Comparison of ENCODE assay signal across 8 cellular contexts in the genomic region with DNA sequence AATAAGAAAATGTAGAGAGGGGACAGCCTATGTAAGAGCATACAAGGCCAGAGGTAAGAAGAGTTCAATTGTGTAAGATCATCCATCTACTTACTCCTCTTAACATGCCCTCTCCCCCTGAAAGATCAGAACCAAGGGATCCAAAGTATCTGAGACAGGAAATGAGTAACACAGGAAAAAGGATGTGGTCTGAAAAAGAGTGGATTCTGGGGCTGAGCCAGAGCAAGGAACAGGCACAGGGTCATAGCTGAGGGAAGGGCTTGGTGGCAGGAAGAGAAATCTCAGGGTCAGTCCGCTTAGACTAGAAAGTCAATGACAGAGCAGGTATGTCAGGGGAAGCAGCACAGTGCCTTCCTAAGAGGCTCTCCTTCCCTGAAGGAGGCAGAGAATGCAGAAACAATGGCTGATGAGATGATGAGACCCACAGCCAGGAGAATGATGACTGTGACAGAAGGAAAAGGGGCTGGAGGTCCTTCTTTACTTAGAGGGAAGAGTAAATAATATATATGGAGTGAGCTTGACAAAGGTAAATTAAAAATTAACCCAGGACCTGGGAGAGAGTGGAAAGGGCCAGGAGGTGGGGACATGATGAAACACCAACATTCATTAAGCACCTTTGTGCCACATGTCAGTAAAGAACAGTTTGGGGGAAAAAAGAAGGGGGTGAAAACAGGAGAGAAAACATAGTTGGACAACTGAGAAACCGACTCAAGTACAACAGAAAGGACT. TPM values are rescaled to one million over a fixed set of nuclear protein-coding genes. Genes with fewer than 3 reads are reported as not detected.
A peak's percentile ranks its signal among the peaks of the same experiment; 100 is the strongest.
DNase-seq lines count a peak whose midpoint lies in the region; ATAC-seq, FAIRE-seq and TF ChIP-seq lines count a peak whose summit lies in the region.

No MANE protein-coding gene starts in this region.

- peak overlapping the region; percentile 85 for H3K27ac ChIP-seq in HCT116 (ENCODE audit: low read depth, low read length)
- peak overlapping the region; percentile 99 for H3K27ac ChIP-seq in uterus

- H3K9me2 ChIP-seq in HCT116 (ENCODE audit: insufficient read depth): no peaks in the 10 kb centered on the region

- H3K36me3 ChIP-seq in HCT116 (ENCODE audit: control insufficient read depth in 1 of 2, insufficient read depth in 2 of 2, low read length in 2 of 2): peaks cover 27 to 32% of the 10 kb centered on the region in 2 experiments
- no peaks in the 10 kb centered on the region for H3K36me3 ChIP-seq in mucosa of descending colon (ENCODE audit: low read depth)
- H3K36me3 ChIP-seq in uterus: no peaks in the 10 kb centered on the region

- peaks cover 75% of the 10 kb centered on the region for H3K79me2 ChIP-seq in HCT116 (ENCODE audit: insufficient read depth, low read length)

- RAD21 ChIA-PET in HCT116 (lab: Charles Lee; ENCODE audit: low non-redundant PET in 1 of 2, low total read pairs in 2 of 2, uncharacterized antibody in 2 of 2, unreplicated experiment in 2 of 2): no interaction called here

- intact Hi-C loops in HCT116 (cut with micrococcal nuclease) (loop anchor here (10.0 kb wide), 1 partner anchor 222 kb away; no protein-coding TSS in a partner anchor), mucosa of descending colon (cut with DNase I, micrococcal nuclease) (no loop called here), uterus (cut with DNase I; ENCODE audit: low total_unique reads) (no loop called here)

- no peak for TF ChIP-seq RAD21 in HCT116 (IDR thresholded peaks at IDR 0.05; ENCODE audit: low read depth)

- peak overlapping the region; percentile 90 for H3K4me2 ChIP-seq in HCT116 (ENCODE audit: low read length)

- peak; percentile 52 for TF ChIP-seq POLR2A in HCT116 (IDR thresholded peaks at IDR 0.05; ENCODE audit: borderline replicate concordance, extremely low read depth, insufficient read depth, insufficient read length)
- TF ChIP-seq POLR2A in uterus (IDR thresholded peaks at IDR 0.05): peak; percentile 54 to 62

- FAIRE-seq in RCC 7860 (lab: Jason Lieb, UNC): peak; percentile 95

- no peak for TF ChIP-seq CTCF in HCT116 (IDR thresholded peaks at IDR 0.05 in 2 of 3, conservative IDR thresholded peaks at IDR 0.05 in 1 of 3; ENCODE audit: borderline replicate concordance in 1 of 3, insufficient read depth in 1 of 3, low read depth in 2 of 3, low read length in 2 of 3)
- TF ChIP-seq CTCF in mucosa of descending colon (IDR thresholded peaks at IDR 0.05): no peak
- TF ChIP-seq CTCF in uterus (IDR thresholded peaks at IDR 0.05): no peak

- H3K9ac ChIP-seq in HCT116 (ENCODE audit: low read length): peak overlapping the region; percentile 76

- CTCF ChIA-PET in HCT116 (lab: Charles Lee): interaction anchor here (1.0 kb wide), 1 partner anchor 285 kb away, joined by 4 read pairs; no protein-coding TSS in a partner anchor

- DNase-seq in HCT116 (ENCODE audit: low read depth, low spot score): peak; percentile 40
- peak; percentile 97 for DNase-seq in RCC 7860 (ENCODE audit: low spot score)
- DNase-seq in dermis microvascular lymphatic vessel endothelial cell (ENCODE audit: low read depth in 2 of 2): peak; percentile 47 to 93
- DNase-seq in mucosa of descending colon: peak in 1 of 3 donors; percentile 54
- DNase-seq in uterus: peak; percentile 50 to 75
- DNase-seq in effector CD4-positive, alpha-beta T cell: no peak
- DNase-seq in activated CD4-positive, CD25-positive, alpha-beta regulatory T cell (lab: John Stamatoyannopoulos, UW): no peak
- no peak for DNase-seq in NCI-H146 treated with DMSO at 0.1 percent for 48 hours (lab: John Stamatoyannopoulos, UW; ENCODE audit: unreplicated experiment)

- POLR2A ChIA-PET in HCT116 (lab: Charles Lee): interaction anchor here (1.0 kb wide), 1 partner anchor 27 kb away, joined by 3 read pairs; no protein-coding TSS in a partner anchor

- H3K9me3 ChIP-seq in HCT116 (ENCODE audit: control insufficient read depth in 1 of 2, insufficient read depth in 1 of 2, low read depth in 1 of 2, low read length in 2 of 2) (no peaks in the 10 kb centered on the region), mucosa of descending colon (no peaks in the 10 kb centered on the region), uterus (no peaks in the 10 kb centered on the region)

- H3K4me3 ChIP-seq in HCT116 (replicated peaks in 1 of 2; ENCODE audit: low read depth in 1 of 2, low read length in 2 of 2) (peak overlapping the region; percentile 69 to 81), mucosa of descending colon (no peak overlapping the region), uterus (peak overlapping the region; percentile 64 to 95)

- H2AFZ ChIP-seq in HCT116 (ENCODE audit: low read depth, low read length, poor library complexity, severe bottlenecking): no peak overlapping the region

- H3K27me3 ChIP-seq in HCT116 (ENCODE audit: insufficient read depth, low read length) (no peaks in the 10 kb centered on the region), uterus (no peaks in the 10 kb centered on the region)

- H3K4me1 ChIP-seq in HCT116 (ENCODE audit: control insufficient read depth in 1 of 2, insufficient read depth in 2 of 2, low read length in 2 of 2): peaks cover 25 to 66% of the 10 kb centered on the region in 2 experiments
- peaks cover 55% of the 10 kb centered on the region for H3K4me1 ChIP-seq in mucosa of descending colon (ENCODE audit: low read depth)
- peaks cover 13 to 16% of the 10 kb centered on the region in 2 donors for H3K4me1 ChIP-seq in uterus

- no peaks in the 10 kb centered on the region for H4K20me1 ChIP-seq in HCT116 (ENCODE audit: insufficient read depth)

- BruUV-seq in HCT116 (replicated peaks; lab: Mats Ljungman, UMichigan): TSS peak; percentile 74

- ATAC-seq in HCT116 (peak; percentile 7; the same call in 1 of the 2 replicates), mucosa of descending colon (peak; percentile 37)

TF ChIP-seq in HCT116, 20 proteins besides CTCF, POLR2A, EP300 and RAD21:
- peak; percentile 30 for TF ChIP-seq CEBPB (IDR thresholded peaks at IDR 0.05; ENCODE audit: low read depth)
- no peak for TF ChIP-seq ZBTB33 (IDR thresholded peaks at IDR 0.05; ENCODE audit: extremely low read depth, insufficient replicate concordance, low read length)
- TF ChIP-seq FOSL1 (IDR thresholded peaks at IDR 0.05; ENCODE audit: low read depth): peak; percentile 60; the same call in 1 of the 2 replicates
- TF ChIP-seq SP1 (IDR thresholded peaks at IDR 0.05; ENCODE audit: low read depth): peak; percentile 74
- TF ChIP-seq SIN3A (IDR thresholded peaks at IDR 0.05; ENCODE audit: low read depth): peak; percentile 41
- TF ChIP-seq EGR1 (IDR thresholded peaks at IDR 0.05; ENCODE audit: low read depth): no peak
- TF ChIP-seq TCF7L2 (IDR thresholded peaks at IDR 0.05; ENCODE audit: borderline replicate concordance, extremely low read depth, insufficient read depth, insufficient read length): no peak
- TF ChIP-seq JUND (IDR thresholded peaks at IDR 0.05): peak; percentile 68
- TF ChIP-seq POLR2AphosphoS5 (IDR thresholded peaks at IDR 0.05; ENCODE audit: low read depth, low read length): peak; percentile 69
- no peak for TF ChIP-seq YY1 (IDR thresholded peaks at IDR 0.05; ENCODE audit: extremely low read depth, insufficient replicate concordance, low read depth, low read length)
- no peak for TF ChIP-seq CBX3 (IDR thresholded peaks at IDR 0.05; ENCODE audit: low read depth)
- no peak for TF ChIP-seq EZH2 (IDR thresholded peaks at IDR 0.05)
- TF ChIP-seq, protein P1, sequence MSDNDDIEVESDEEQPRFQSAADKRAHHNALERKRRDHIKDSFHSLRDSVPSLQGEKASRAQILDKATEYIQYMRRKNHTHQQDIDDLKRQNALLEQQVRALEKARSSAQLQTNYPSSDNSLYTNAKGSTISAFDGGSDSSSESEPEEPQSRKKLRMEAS (IDR thresholded peaks at IDR 0.05): peak; percentile 21; the same call in 1 of the 2 replicates

RNA-seq across cellular contexts. Expression of gene A3GALT2, which starts 26.2 kb away (rescaled TPM):
- total RNA-seq in HCT116 (2021; ENCODE audit: unreplicated experiment): not detected
- not detected in 2 replicates for polyA plus RNA-seq in HCT116 (2012)
- not detected in 2 replicates for total RNA-seq in dermis microvascular lymphatic vessel endothelial cell
- not detected for total RNA-seq in mucosa of descending colon
- total RNA-seq in uterus: under 1 TPM in 1 of 4 donors, not detected in 3; 0.58 TPM

Comparison
In these comparisons a context has a peak if more than half of its experiments do, and no peak if none do; other contexts are left out.
1. DNase-seq: peak in HCT116 (single experiment), RCC 7860 (single experiment), dermis microvascular lymphatic vessel endothelial cell (2 of 2) and uterus (2 of 2); none in effector CD4-positive, alpha-beta T cell (single experiment), activated CD4-positive, CD25-positive, alpha-beta regulatory T cell (0 of 4) and NCI-H146 treated with DMSO at 0.1 percent for 48 hours (single experiment).